ENCODE assay signal across 8 cellular contexts in the genomic region with DNA sequence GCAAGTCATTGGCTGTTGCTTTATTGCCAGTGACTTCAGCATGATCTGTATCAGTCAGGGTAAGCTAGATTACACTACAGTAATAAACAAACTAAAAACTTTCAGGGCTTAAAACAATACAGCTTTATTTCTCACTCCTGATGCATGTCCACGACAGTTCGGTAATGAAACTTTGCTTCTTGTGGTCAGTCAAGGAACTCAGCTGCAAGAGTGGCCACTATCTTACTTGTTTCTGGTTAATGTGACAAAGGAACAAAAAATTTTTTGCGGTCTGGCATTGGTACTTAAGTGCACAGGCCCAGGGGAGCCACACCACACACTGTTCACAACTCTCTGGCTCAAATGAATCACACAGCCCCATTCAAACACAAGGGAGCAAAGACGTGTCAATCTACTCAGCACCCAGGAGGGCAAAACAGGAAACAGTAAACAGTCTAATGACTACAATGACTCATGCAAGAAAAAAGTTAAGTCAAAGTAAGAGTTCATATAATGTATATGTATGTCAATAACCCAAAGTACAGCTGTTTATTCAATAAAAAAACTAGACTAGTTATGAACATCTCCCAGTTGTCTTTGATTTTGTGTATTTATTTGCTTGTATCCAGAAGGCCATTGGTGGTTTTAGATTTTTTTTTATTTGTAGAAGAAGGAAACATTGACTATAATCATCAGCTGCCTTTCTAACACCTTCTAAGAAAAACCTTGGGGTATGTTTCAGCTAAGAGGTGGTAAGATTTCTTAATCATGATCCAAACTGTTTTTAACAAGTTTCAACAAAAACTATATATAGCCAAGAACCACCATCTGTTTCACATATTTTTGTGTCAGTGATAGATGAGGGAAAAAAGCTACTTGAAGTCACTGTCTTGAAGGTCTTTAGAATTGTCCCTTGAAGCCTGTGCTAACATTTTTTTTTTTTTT.
A peak's percentile ranks its signal among the peaks of the same experiment; 100 is the strongest.
DNase-seq lines count a peak whose midpoint lies in the region; ATAC-seq and TF ChIP-seq lines count a peak whose summit lies in the region.

No MANE protein-coding gene starts in this region.

- peaks cover 32% of the 10 kb centered on the region for H3K4me1 Mint-ChIP-seq in Calu3 (ENCODE audit: low read depth, unreplicated experiment)

- H3K4me1 ChIP-seq in gastroesophageal sphincter = peaks cover 0 to 4% (median 0%) of the 10 kb centered on the region in 3 donors

- TF ChIP-seq EP300 in gastroesophageal sphincter (IDR thresholded peaks at IDR 0.05) = no peak

- ATAC-seq in GM21381 (IDR thresholded peaks at IDR 0.05; ENCODE audit: unreplicated experiment) (peak; percentile 99), HG03571 (IDR thresholded peaks at IDR 0.05; ENCODE audit: unreplicated experiment) (peak; percentile 99), gastroesophageal sphincter (peak; percentile 50)

- H3K36me3 ChIP-seq in gastroesophageal sphincter = no peaks in the 10 kb centered on the region

- no peaks in the 10 kb centered on the region for H3K27me3 ChIP-seq in gastroesophageal sphincter

- no peaks in the 10 kb centered on the region for H3K9me3 ChIP-seq in gastroesophageal sphincter

- no peak for TF ChIP-seq CTCF in Calu3 (IDR thresholded peaks at IDR 0.05; ENCODE audit: unreplicated experiment)
- TF ChIP-seq CTCF in gastroesophageal sphincter (IDR thresholded peaks at IDR 0.05) = no peak

- intact Hi-C loops in Calu3 (cut with micrococcal nuclease; ENCODE audit: unreplicated experiment) = loop anchor here (1.0 to 5.0 kb wide), 2 partner anchors 14 to 88 kb away; no protein-coding TSS in a partner anchor

- no peak overlapping the region for H3K27ac ChIP-seq in gastroesophageal sphincter

- 48 to 67% methylated on average over 4 of the region's 4 CpGs for WGBS in gastroesophageal sphincter (ENCODE audit: low coverage in 1 of 2), 2 donors

- no peak overlapping the region for H3K4me3 ChIP-seq in gastroesophageal sphincter

- TF ChIP-seq POLR2A in gastroesophageal sphincter (IDR thresholded peaks at IDR 0.05) = no peak

- peaks cover 10% of the 10 kb centered on the region for H3K36me3 Mint-ChIP-seq in Calu3 (ENCODE audit: insufficient read depth, unreplicated experiment)

- BruUV-seq in Calu3 (replicated peaks; lab: Mats Ljungman, UMichigan) = no TSS peak

- H3K4me3 Mint-ChIP-seq in Calu3 (ENCODE audit: low read depth, unreplicated experiment) = peak overlapping the region; percentile 55

- DNase-seq in Calu3 (peak; percentile 80), globus pallidus (ENCODE audit: low spot score) (no peak), NCI-H146 treated with DMSO at 0.1 percent for 48 hours (lab: John Stamatoyannopoulos, UW; ENCODE audit: unreplicated experiment) (no peak)
- peak; percentile 20 to 31 for DNase-seq in activated CD8-positive, alpha-beta memory T cell treated with anti-CD3 and anti-CD28 coated beads for 4 hours (ENCODE audit: low read depth in 2 of 2)
- DNase-seq in stimulated activated CD4-positive, alpha-beta T cell treated with anti-CD3 and anti-CD28 coated beads, Interleukin-4, amount 100 ng/mL, for 1 hour = peak; percentile 5

- H3K27ac Mint-ChIP-seq in Calu3 (ENCODE audit: unreplicated experiment) = peak overlapping the region; percentile 98

- CTCF ChIA-PET in Calu3 (lab: Charles Lee) = interaction anchor here (0.7 to 2.3 kb wide), 6 partner anchors 11 to 134 kb away, joined by 3 to 11 read pairs (median 5); a partner anchor contains a TSS

- no peaks in the 10 kb centered on the region for H3K27me3 Mint-ChIP-seq in Calu3 (ENCODE audit: unreplicated experiment)

- peaks cover 2% of the 10 kb centered on the region for H3K9me3 Mint-ChIP-seq in Calu3 (ENCODE audit: low read depth, unreplicated experiment)

Comparison
In these comparisons a context has a peak if more than half of its experiments do, and no peak if none do; other contexts are left out.
1. DNase-seq: peak in Calu3 (single experiment), activated CD8-positive, alpha-beta memory T cell treated with anti-CD3 and anti-CD28 coated beads for 4 hours (2 of 2) and stimulated activated CD4-positive, alpha-beta T cell treated with anti-CD3 and anti-CD28 coated beads, Interleukin-4, amount 100 ng/mL, for 1 hour (single experiment); none in globus pallidus (single experiment) and NCI-H146 treated with DMSO at 0.1 percent for 48 hours (single experiment).
2. Peak in every context shown above with its lines, with median percentiles within 50 percentile points of each other: ATAC-seq.